24 cellular contexts compared by ENCODE assay signal in genomic region chr13:107258599-107259187, GRCh38.
DNase-seq lines count a peak whose midpoint lies in the region; ATAC-seq and TF ChIP-seq lines count a peak whose summit lies in the region.
"Had no signal": no experiment of that assay in that cellular context is flagged by ENCODE, and none has a peak within 500 bp of the region (broad histone marks: within the 10 kb centered on the region; RNA-seq: fewer than 3 reads in every experiment).

No MANE protein-coding gene starts in this region.

- no peak for TF ChIP-seq CTCF in RWPE2 (IDR thresholded peaks at IDR 0.05; ENCODE audit: poor library complexity, severe bottlenecking)
- no peak for TF ChIP-seq CTCF in epithelial cell of esophagus (IDR thresholded peaks at IDR 0.05; ENCODE audit: insufficient read depth, low read depth, low read length, missing control alignments)
- no peak for TF ChIP-seq CTCF in type B pancreatic cell (conservative IDR thresholded peaks at IDR 0.05)

- no peaks in the 10 kb centered on the region for H3K36me3 Mint-ChIP-seq in type B pancreatic cell

- H3K36me3 ChIP-seq in RWPE2 (ENCODE audit: low read depth), result no peaks in the 10 kb centered on the region
- H3K36me3 ChIP-seq: BE2C, esophagus squamous epithelium, spleen, transverse colon had no signal

- DNase-seq in HCEC 1CT (peak; percentile 99), RWPE2 (ENCODE audit: low spot score) (peak; percentile 77), epithelial cell of esophagus (ENCODE audit: low read depth) (peak; percentile 94), type B pancreatic cell (ENCODE audit: extremely low spot score, unreplicated experiment) (no peak), SHP77 treated with DMSO at 0.1 percent for 48 hours (lab: John Stamatoyannopoulos, UW) (no peak), NCI-H2029 (lab: John Stamatoyannopoulos, UW) (no peak)
- DNase-seq: activated CD8-positive, alpha-beta T cell treated with anti-CD3 and anti-CD28 coated beads, Interleukin-2, amount 10 ng/mL, durations not matched to agents 7 days and 5 days; activated naive CD4-positive, alpha-beta T cell; activated T-cell treated with anti-CD3 and anti-CD28 coated beads, Interleukin-2, amount 50 U/mL, for 24 hours; BE2C; caudate nucleus; COR-L47; esophagus squamous epithelium; head of caudate nucleus; left ventricle myocardium superior; NCI-H1436; NCI-H2171 treated with DMSO at 0.1 percent for 48 hours; SHP77; spleen; stimulated activated CD4-positive, alpha-beta T cell treated with anti-CD3 and anti-CD28 coated beads, Interleukin-4, amount 100 ng/mL, for 4 hours; stimulated activated naive CD8-positive, alpha-beta T cell treated with anti-CD3 and anti-CD28 coated beads, Interleukin-15, amount 100 ng/mL, for 72 hours; transverse colon had no signal

- peak overlapping the region; percentile 76 for H3K27ac ChIP-seq in RWPE2 (ENCODE audit: poor library complexity, severe bottlenecking)
- H3K27ac ChIP-seq: esophagus squamous epithelium, spleen, transverse colon had no signal

- H3K27ac Mint-ChIP-seq in type B pancreatic cell, result peak overlapping the region; percentile 49
- H3K27ac Mint-ChIP-seq: activated CD8-positive, alpha-beta T cell treated with anti-CD3 and anti-CD28 coated beads, Interleukin-2, amount 10 ng/mL, durations not matched to agents 7 days and 5 days; activated T-cell treated with anti-CD3 and anti-CD28 coated beads, Interleukin-2, amount 50 U/mL, for 24 hours; stimulated activated naive CD8-positive, alpha-beta T cell treated with anti-CD3 and anti-CD28 coated beads, Interleukin-15, amount 100 ng/mL, for 72 hours had no signal

- no peaks in the 10 kb centered on the region for H3K4me1 Mint-ChIP-seq in type B pancreatic cell (ENCODE audit: unreplicated experiment)
- H3K4me1 Mint-ChIP-seq: stimulated activated naive CD8-positive, alpha-beta T cell treated with anti-CD3 and anti-CD28 coated beads, Interleukin-15, amount 100 ng/mL, for 72 hours had no signal

- ATAC-seq in RWPE2 (ENCODE audit: low read depth) (peak; percentile 99), GM18502 (IDR thresholded peaks at IDR 0.05; ENCODE audit: poor library complexity, unreplicated experiment) (no peak)
- ATAC-seq: activated CD8-positive, alpha-beta T cell treated with anti-CD3 and anti-CD28 coated beads, Interleukin-2, amount 10 ng/mL, durations not matched to agents 7 days and 5 days; HepG2; left ventricle myocardium superior; stimulated activated naive CD8-positive, alpha-beta T cell treated with anti-CD3 and anti-CD28 coated beads, Interleukin-15, amount 100 ng/mL, for 72 hours had no signal

- H3K27me3 Mint-ChIP-seq in type B pancreatic cell, result peaks cover 10% of the 10 kb centered on the region
- H3K27me3 Mint-ChIP-seq: activated T-cell treated with anti-CD3 and anti-CD28 coated beads, Interleukin-2, amount 50 U/mL, for 24 hours had no signal

- H3K4me3 Mint-ChIP-seq in type B pancreatic cell, result no peak overlapping the region
- H3K4me3 Mint-ChIP-seq: activated CD8-positive, alpha-beta T cell treated with anti-CD3 and anti-CD28 coated beads, Interleukin-2, amount 10 ng/mL, durations not matched to agents 7 days and 5 days; activated T-cell treated with anti-CD3 and anti-CD28 coated beads, Interleukin-2, amount 50 U/mL, for 24 hours; stimulated activated naive CD8-positive, alpha-beta T cell treated with anti-CD3 and anti-CD28 coated beads, Interleukin-15, amount 100 ng/mL, for 72 hours had no signal

- H3K9me3 Mint-ChIP-seq in type B pancreatic cell, result peaks cover 5% of the 10 kb centered on the region
- H3K9me3 Mint-ChIP-seq: activated T-cell treated with anti-CD3 and anti-CD28 coated beads, Interleukin-2, amount 50 U/mL, for 24 hours had no signal

- peaks cover 15% of the 10 kb centered on the region for H3K4me1 ChIP-seq in RWPE2 (ENCODE audit: insufficient read depth, poor library complexity, severe bottlenecking)
- H3K4me1 ChIP-seq: esophagus squamous epithelium, spleen, transverse colon had no signal

- H3K27me3 ChIP-seq in RWPE2 (ENCODE audit: insufficient read depth, poor library complexity, severe bottlenecking), result no peaks in the 10 kb centered on the region
- H3K27me3 ChIP-seq: BE2C, esophagus squamous epithelium, spleen, transverse colon had no signal

- H3K9me3 ChIP-seq in RWPE2 (ENCODE audit: severe bottlenecking), result no peaks in the 10 kb centered on the region
- H3K9me3 ChIP-seq: BE2C, esophagus squamous epithelium, transverse colon had no signal

- no peak overlapping the region for H3K4me3 ChIP-seq in RWPE2 (ENCODE audit: severe bottlenecking)
- H3K4me3 ChIP-seq in epithelial cell of esophagus (ENCODE audit: low read length), result no peak overlapping the region
- H3K4me3 ChIP-seq: esophagus squamous epithelium, spleen, transverse colon had no signal

Comparison
In these comparisons a context has a peak if more than half of its experiments do, and no peak if none do; other contexts are left out.
1. DNase-seq: peak in HCEC 1CT (single experiment), RWPE2 (single experiment) and epithelial cell of esophagus (single experiment); none in type B pancreatic cell (single experiment), SHP77 treated with DMSO at 0.1 percent for 48 hours (single experiment) and NCI-H2029 (single experiment).